Comparison of ENCODE assay signal across 1 cellular context in the genomic region with DNA sequence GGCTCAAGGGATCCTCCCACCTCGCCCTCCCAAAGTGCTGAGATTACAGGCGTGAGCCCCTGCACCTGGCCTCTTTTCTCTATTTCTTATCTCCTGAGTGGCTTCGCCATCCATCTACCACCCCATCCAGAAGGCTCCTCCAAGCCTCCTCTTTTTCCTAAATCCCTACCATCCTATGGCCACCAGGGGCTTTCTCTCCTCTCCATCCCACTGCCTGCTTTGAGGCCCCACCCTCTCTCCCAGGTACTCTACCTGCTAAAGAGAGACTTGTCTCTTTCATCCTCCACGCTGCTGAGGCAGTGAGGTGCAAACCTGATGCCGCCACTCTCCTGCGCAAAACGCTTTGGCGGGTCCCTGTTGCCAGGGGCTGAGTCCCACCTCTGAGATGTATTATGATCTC.
TF ChIP-seq lines count a peak whose summit lies in the region.

No MANE protein-coding gene starts in this region.

TF ChIP-seq in H1, 55 proteins besides CTCF, POLR2A, EP300 and RAD21:
- TF ChIP-seq BACH1 (IDR thresholded peaks at IDR 0.05; ENCODE audit: low read length) (no peak), KDM1A (IDR thresholded peaks at IDR 0.05; ENCODE audit: borderline replicate concordance, low read length) (no peak), BRCA1 (IDR thresholded peaks at IDR 0.05; ENCODE audit: low read depth, low read length) (no peak), HDAC2 (IDR thresholded peaks at IDR 0.05; ENCODE audit: borderline replicate concordance in 1 of 2, low read depth in 2 of 2, low read length in 2 of 2) (no peak), KDM4A (IDR thresholded peaks at IDR 0.05; ENCODE audit: low read depth, low read length, severe bottlenecking) (no peak), TAF7 (optimal IDR thresholded peaks at IDR 0.05; ENCODE audit: borderline replicate concordance, low read depth, low read length) (no peak), RXRA (IDR thresholded peaks at IDR 0.05; ENCODE audit: insufficient read depth, low read depth, low read length) (no peak)
- TF ChIP-seq, protein P1, sequence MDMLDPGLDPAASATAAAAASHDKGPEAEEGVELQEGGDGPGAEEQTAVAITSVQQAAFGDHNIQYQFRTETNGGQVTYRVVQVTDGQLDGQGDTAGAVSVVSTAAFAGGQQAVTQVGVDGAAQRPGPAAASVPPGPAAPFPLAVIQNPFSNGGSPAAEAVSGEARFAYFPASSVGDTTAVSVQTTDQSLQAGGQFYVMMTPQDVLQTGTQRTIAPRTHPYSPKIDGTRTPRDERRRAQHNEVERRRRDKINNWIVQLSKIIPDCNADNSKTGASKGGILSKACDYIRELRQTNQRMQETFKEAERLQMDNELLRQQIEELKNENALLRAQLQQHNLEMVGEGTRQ (IDR thresholded peaks at IDR 0.05; ENCODE audit: low read length) = no peak
- TF ChIP-seq, protein P2, sequence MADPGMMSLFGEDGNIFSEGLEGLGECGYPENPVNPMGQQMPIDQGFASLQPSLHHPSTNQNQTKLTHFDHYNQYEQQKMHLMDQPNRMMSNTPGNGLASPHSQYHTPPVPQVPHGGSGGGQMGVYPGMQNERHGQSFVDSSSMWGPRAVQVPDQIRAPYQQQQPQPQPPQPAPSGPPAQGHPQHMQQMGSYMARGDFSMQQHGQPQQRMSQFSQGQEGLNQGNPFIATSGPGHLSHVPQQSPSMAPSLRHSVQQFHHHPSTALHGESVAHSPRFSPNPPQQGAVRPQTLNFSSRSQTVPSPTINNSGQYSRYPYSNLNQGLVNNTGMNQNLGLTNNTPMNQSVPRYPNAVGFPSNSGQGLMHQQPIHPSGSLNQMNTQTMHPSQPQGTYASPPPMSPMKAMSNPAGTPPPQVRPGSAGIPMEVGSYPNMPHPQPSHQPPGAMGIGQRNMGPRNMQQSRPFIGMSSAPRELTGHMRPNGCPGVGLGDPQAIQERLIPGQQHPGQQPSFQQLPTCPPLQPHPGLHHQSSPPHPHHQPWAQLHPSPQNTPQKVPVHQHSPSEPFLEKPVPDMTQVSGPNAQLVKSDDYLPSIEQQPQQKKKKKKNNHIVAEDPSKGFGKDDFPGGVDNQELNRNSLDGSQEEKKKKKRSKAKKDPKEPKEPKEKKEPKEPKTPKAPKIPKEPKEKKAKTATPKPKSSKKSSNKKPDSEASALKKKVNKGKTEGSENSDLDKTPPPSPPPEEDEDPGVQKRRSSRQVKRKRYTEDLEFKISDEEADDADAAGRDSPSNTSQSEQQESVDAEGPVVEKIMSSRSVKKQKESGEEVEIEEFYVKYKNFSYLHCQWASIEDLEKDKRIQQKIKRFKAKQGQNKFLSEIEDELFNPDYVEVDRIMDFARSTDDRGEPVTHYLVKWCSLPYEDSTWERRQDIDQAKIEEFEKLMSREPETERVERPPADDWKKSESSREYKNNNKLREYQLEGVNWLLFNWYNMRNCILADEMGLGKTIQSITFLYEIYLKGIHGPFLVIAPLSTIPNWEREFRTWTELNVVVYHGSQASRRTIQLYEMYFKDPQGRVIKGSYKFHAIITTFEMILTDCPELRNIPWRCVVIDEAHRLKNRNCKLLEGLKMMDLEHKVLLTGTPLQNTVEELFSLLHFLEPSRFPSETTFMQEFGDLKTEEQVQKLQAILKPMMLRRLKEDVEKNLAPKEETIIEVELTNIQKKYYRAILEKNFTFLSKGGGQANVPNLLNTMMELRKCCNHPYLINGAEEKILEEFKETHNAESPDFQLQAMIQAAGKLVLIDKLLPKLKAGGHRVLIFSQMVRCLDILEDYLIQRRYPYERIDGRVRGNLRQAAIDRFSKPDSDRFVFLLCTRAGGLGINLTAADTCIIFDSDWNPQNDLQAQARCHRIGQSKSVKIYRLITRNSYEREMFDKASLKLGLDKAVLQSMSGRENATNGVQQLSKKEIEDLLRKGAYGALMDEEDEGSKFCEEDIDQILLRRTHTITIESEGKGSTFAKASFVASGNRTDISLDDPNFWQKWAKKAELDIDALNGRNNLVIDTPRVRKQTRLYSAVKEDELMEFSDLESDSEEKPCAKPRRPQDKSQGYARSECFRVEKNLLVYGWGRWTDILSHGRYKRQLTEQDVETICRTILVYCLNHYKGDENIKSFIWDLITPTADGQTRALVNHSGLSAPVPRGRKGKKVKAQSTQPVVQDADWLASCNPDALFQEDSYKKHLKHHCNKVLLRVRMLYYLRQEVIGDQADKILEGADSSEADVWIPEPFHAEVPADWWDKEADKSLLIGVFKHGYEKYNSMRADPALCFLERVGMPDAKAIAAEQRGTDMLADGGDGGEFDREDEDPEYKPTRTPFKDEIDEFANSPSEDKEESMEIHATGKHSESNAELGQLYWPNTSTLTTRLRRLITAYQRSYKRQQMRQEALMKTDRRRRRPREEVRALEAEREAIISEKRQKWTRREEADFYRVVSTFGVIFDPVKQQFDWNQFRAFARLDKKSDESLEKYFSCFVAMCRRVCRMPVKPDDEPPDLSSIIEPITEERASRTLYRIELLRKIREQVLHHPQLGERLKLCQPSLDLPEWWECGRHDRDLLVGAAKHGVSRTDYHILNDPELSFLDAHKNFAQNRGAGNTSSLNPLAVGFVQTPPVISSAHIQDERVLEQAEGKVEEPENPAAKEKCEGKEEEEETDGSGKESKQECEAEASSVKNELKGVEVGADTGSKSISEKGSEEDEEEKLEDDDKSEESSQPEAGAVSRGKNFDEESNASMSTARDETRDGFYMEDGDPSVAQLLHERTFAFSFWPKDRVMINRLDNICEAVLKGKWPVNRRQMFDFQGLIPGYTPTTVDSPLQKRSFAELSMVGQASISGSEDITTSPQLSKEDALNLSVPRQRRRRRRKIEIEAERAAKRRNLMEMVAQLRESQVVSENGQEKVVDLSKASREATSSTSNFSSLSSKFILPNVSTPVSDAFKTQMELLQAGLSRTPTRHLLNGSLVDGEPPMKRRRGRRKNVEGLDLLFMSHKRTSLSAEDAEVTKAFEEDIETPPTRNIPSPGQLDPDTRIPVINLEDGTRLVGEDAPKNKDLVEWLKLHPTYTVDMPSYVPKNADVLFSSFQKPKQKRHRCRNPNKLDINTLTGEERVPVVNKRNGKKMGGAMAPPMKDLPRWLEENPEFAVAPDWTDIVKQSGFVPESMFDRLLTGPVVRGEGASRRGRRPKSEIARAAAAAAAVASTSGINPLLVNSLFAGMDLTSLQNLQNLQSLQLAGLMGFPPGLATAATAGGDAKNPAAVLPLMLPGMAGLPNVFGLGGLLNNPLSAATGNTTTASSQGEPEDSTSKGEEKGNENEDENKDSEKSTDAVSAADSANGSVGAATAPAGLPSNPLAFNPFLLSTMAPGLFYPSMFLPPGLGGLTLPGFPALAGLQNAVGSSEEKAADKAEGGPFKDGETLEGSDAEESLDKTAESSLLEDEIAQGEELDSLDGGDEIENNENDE (IDR thresholded peaks at IDR 0.05; ENCODE audit: insufficient replicate concordance, low read length) = no peak
